1 cellular context compared by ENCODE assay signal in the genomic region with DNA sequence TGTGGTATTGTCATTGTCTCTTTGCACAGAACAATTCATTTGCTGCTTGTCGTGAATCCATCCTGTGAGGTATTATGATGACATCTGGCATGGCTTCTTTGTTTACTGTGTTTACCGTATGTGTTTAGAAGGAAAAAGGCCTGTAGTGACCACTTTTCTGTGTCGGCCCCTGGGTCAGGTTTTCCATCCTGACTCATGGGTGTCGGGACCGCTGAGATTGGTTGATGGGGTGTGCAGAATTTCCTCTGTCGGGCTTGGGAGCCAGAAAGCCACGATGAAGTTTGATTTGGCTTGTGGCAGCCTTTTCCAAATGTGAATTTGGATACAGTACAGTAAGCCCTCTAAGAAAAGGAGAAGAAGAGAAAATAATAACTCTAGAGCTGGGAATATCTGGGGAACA.
TF ChIP-seq lines count a peak whose summit lies in the region.

No MANE protein-coding gene starts in this region.

TF ChIP-seq in IMR-90, 13 proteins besides CTCF, POLR2A, EP300 and RAD21:
- TF ChIP-seq CEBPB (IDR thresholded peaks at IDR 0.05; ENCODE audit: low read depth, low read length) (0 out of 2 replicates have a peak, but pooled peaks have one; percentile 17), FOS (IDR thresholded peaks at IDR 0.05; ENCODE audit: low read depth, low read length) (no peak; the same call in 1 of the 2 replicates)
